ENCODE assay signal across 8 cellular contexts in genomic region chr13:102847272-102848234, GRCh38. TPM values are rescaled to one million over a fixed set of nuclear protein-coding genes. Genes with fewer than 3 reads are reported as not detected.
DNase-seq lines count a peak whose midpoint lies in the region; ATAC-seq, FAIRE-seq and TF ChIP-seq lines count a peak whose summit lies in the region.

No MANE protein-coding gene starts in this region.

- CTCF ChIA-PET in CD8-positive, alpha-beta memory T cell (lab: Charles Lee) = interaction anchor here (1.0 to 4.8 kb wide), 10 partner anchors 9 to 453 kb away, joined by 3 to 36 read pairs (median 5); partner anchors contain the start of gene TPP2

- H4K20me1 ChIP-seq in astrocyte (ENCODE audit: insufficient read depth, low read length) (peaks cover 22% of the 10 kb centered on the region), keratinocyte (ENCODE audit: control insufficient read depth, extremely low read depth, insufficient read depth, low read length) (no peaks in the 10 kb centered on the region)

- peaks cover 48 to 65% (median 61%) of the 10 kb centered on the region in 3 donors for H3K4me1 Mint-ChIP-seq in CD8-positive, alpha-beta memory T cell
- peaks cover 13% of the 10 kb centered on the region for H3K4me1 Mint-ChIP-seq in astrocyte (ENCODE audit: low read depth, unreplicated experiment)

- POLR2A ChIA-PET in CD8-positive, alpha-beta memory T cell (lab: Charles Lee) = interaction anchor here (2.0 to 4.7 kb wide), 4 partner anchors 48 to 256 kb away, joined by 17 to 171 read pairs (median 30); partner anchors contain the start of genes BIVM, POGLUT2, TEX30 and TPP2

- no peaks in the 10 kb centered on the region for H3K9me1 ChIP-seq in keratinocyte (ENCODE audit: control insufficient read depth, extremely low read depth, insufficient read depth, low read length)

- peak overlapping the region; percentile 91 to 99 (median 97) for H3K4me3 Mint-ChIP-seq in CD8-positive, alpha-beta memory T cell
- H3K4me3 Mint-ChIP-seq in astrocyte (ENCODE audit: unreplicated experiment) = peak overlapping the region; percentile 95

- dilution Hi-C loops in keratinocyte (cut with MboI; ENCODE audit: extremely low pct_ligation_motif_present, low sequenced_read_pairs) = no loop called here

- H3K27me3 ChIP-seq in CD8-positive, alpha-beta memory T cell (ENCODE audit: insufficient read depth, low read length, poor library complexity, severe bottlenecking) = no peaks in the 10 kb centered on the region
- H3K27me3 ChIP-seq in astrocyte (ENCODE audit: insufficient read depth, low read length) = no peaks in the 10 kb centered on the region
- H3K27me3 ChIP-seq in keratinocyte (ENCODE audit: control insufficient read depth, extremely low read depth, insufficient read depth, low read length) = no peaks in the 10 kb centered on the region
- no peaks in the 10 kb centered on the region for H3K27me3 ChIP-seq in stomach smooth muscle (ENCODE audit: control insufficient read depth in 1 of 2, insufficient read depth in 2 of 2, low read length in 2 of 2)

- FAIRE-seq in astrocyte (lab: Jason Lieb, UNC) = peak; percentile 9
- FAIRE-seq in keratinocyte (lab: Jason Lieb, UNC) = no peak

- H3K9me3 ChIP-seq in CD8-positive, alpha-beta memory T cell (ENCODE audit: low read length) = no peaks in the 10 kb centered on the region
- H3K9me3 ChIP-seq in astrocyte (ENCODE audit: insufficient read depth, low read depth, low read length) (no peaks in the 10 kb centered on the region), keratinocyte (ENCODE audit: control insufficient read depth, low read depth, low read length) (no peaks in the 10 kb centered on the region), stomach smooth muscle (ENCODE audit: control insufficient read depth in 2 of 2, low read length in 2 of 2) (no peaks in the 10 kb centered on the region)

- H3K36me3 Mint-ChIP-seq in CD8-positive, alpha-beta memory T cell = peaks cover 0 to 42% (median 5%) of the 10 kb centered on the region in 3 donors
- no peaks in the 10 kb centered on the region for H3K36me3 Mint-ChIP-seq in astrocyte (ENCODE audit: low read depth, unreplicated experiment)

- H2AFZ ChIP-seq in astrocyte (ENCODE audit: low read depth, low read length) (no peak overlapping the region), keratinocyte (ENCODE audit: control insufficient read depth, low read length) (peak overlapping the region; percentile 95)

- H3K9me3 Mint-ChIP-seq in CD8-positive, alpha-beta memory T cell = peaks cover 0 to 2% (median 0%) of the 10 kb centered on the region in 5 donors
- no peaks in the 10 kb centered on the region for H3K9me3 Mint-ChIP-seq in astrocyte (ENCODE audit: unreplicated experiment)

- DNase-seq in CD8-positive, alpha-beta memory T cell = peak in 2 of 5 donors; percentile 37 to 39
- peak; percentile 52 to 55 for DNase-seq in NCI-H526 (lab: John Stamatoyannopoulos, UW)
- peak; percentile 14 for DNase-seq in astrocyte (ENCODE audit: low read depth)
- no peak for DNase-seq in keratinocyte (ENCODE audit: low read depth, low spot score)
- DNase-seq in NCI-H524 treated with DMSO at 0.1 percent for 48 hours (lab: John Stamatoyannopoulos, UW) = no peak

- H3K4me2 ChIP-seq in astrocyte (ENCODE audit: low read length) = peak overlapping the region; percentile 85
- H3K4me2 ChIP-seq in keratinocyte (ENCODE audit: control insufficient read depth, extremely low read depth, insufficient read depth, low read depth, low read length) = peak overlapping the region; percentile 98

- H3K27ac ChIP-seq in CD8-positive, alpha-beta memory T cell (ENCODE audit: low read depth, low read length) = peak overlapping the region; percentile 99
- H3K27ac ChIP-seq in astrocyte (ENCODE audit: low read depth, low read length) (peak overlapping the region; percentile 94), keratinocyte (ENCODE audit: control insufficient read depth, insufficient read depth, low read length) (peak overlapping the region; percentile 88), stomach smooth muscle (ENCODE audit: low read length) (no peak overlapping the region)

- peaks cover 3% of the 10 kb centered on the region for H3K36me3 ChIP-seq in CD8-positive, alpha-beta memory T cell (ENCODE audit: insufficient read depth, low read length)
- H3K36me3 ChIP-seq in astrocyte (ENCODE audit: insufficient read depth, low read length) (peaks cover 2% of the 10 kb centered on the region), keratinocyte (ENCODE audit: control insufficient read depth in 2 of 2, extremely low read depth in 1 of 2, insufficient read depth in 2 of 2, low read length in 2 of 2) (peaks cover 4 to 6% of the 10 kb centered on the region in 2 experiments), stomach smooth muscle (ENCODE audit: control insufficient read depth in 2 of 2, insufficient read depth in 2 of 2, low read length in 2 of 2) (peaks cover 0 to 1% of the 10 kb centered on the region in 2 donors)

- H3K4me3 ChIP-seq in CD8-positive, alpha-beta memory T cell (ENCODE audit: low read length) = peak overlapping the region; percentile 97
- H3K4me3 ChIP-seq in astrocyte (ENCODE audit: insufficient read depth, low read depth, low read length) (peak overlapping the region; percentile 97), keratinocyte (ENCODE audit: control insufficient read depth in 2 of 3, extremely low read depth in 1 of 3, insufficient read depth in 2 of 3, low read depth in 1 of 3, low read length in 3 of 3) (peak overlapping the region; percentile 85 to 91 (median 88)), stomach smooth muscle (ENCODE audit: low read length in 2 of 2) (peak overlapping the region; percentile 90 to 99)

- peak overlapping the region; percentile 93 to 100 (median 99) for H3K27ac Mint-ChIP-seq in CD8-positive, alpha-beta memory T cell
- peak overlapping the region; percentile 97 for H3K27ac Mint-ChIP-seq in astrocyte (ENCODE audit: unreplicated experiment)

- H3K79me2 ChIP-seq in astrocyte (ENCODE audit: insufficient read depth, low read length) (peaks cover 50% of the 10 kb centered on the region), keratinocyte (ENCODE audit: control insufficient read depth, insufficient read depth, low read length) (peaks cover 43% of the 10 kb centered on the region)

- ATAC-seq in GM19351 (IDR thresholded peaks at IDR 0.05; ENCODE audit: unreplicated experiment) = peak; percentile 15
- no peak for ATAC-seq in HG03469 (IDR thresholded peaks at IDR 0.05; ENCODE audit: unreplicated experiment)

- peaks cover 0 to 5% of the 10 kb centered on the region in 2 donors for H3K27me3 Mint-ChIP-seq in CD8-positive, alpha-beta memory T cell
- H3K27me3 Mint-ChIP-seq in astrocyte (ENCODE audit: low read depth, unreplicated experiment) = no peaks in the 10 kb centered on the region

- TF ChIP-seq CTCF in astrocyte (IDR thresholded peaks at IDR 0.05; ENCODE audit: insufficient read depth, low read depth, low read length) (peak; percentile 79), keratinocyte (optimal IDR thresholded peaks at IDR 0.05 in 1 of 3, IDR thresholded peaks at IDR 0.05 in 1 of 3, conservative IDR thresholded peaks at IDR 0.05 in 1 of 3; ENCODE audit: extremely low read depth in 1 of 3, insufficient read depth in 2 of 3, low read length in 3 of 3) (peak in 2 of 3 experiments; percentile 49 to 59)

- H3K4me1 ChIP-seq in CD8-positive, alpha-beta memory T cell (ENCODE audit: insufficient read depth, low read length) = peaks cover 43% of the 10 kb centered on the region
- H3K4me1 ChIP-seq in astrocyte (ENCODE audit: insufficient read depth, low read length) = peaks cover 3% of the 10 kb centered on the region
- H3K4me1 ChIP-seq in keratinocyte (ENCODE audit: control insufficient read depth, extremely low read depth, insufficient read depth, low read length) = peaks cover 11% of the 10 kb centered on the region
- H3K4me1 ChIP-seq in stomach smooth muscle (ENCODE audit: control insufficient read depth, insufficient read depth, low read length) = peaks cover 10% of the 10 kb centered on the region

- H3K9ac ChIP-seq in astrocyte (ENCODE audit: low read length) (peak overlapping the region; percentile 92), keratinocyte (ENCODE audit: control insufficient read depth, extremely low read depth, insufficient read depth, low read length) (peak overlapping the region; percentile 92), stomach smooth muscle (ENCODE audit: low read length in 2 of 2) (peak overlapping the region; percentile 89 to 97)

RNA-seq across cellular contexts. Expression of gene ERCC5, which starts 1.7 kb away (rescaled TPM):
- total RNA-seq in CD8-positive, alpha-beta memory T cell = 10 to 100 TPM; 48.0 to 48.8 TPM
- 60.3 TPM for polyA plus RNA-seq in CD8-positive, alpha-beta memory T cell
- total RNA-seq in astrocyte = 42.9 and 51.4 TPM in 2 replicates
- polyA plus RNA-seq in keratinocyte = 27.0 to 40.3 TPM (median 35.4 TPM) in 3 replicates
- 60.6 TPM for polyA plus RNA-seq in keratinocyte (2011; ENCODE audit: low read depth)
- polyA plus RNA-seq in keratinocyte (2011; cell fraction: cytosol; rRNA removed) = 24.6 and 28.1 TPM in 2 replicates
- 55.0 and 88.2 TPM in 2 replicates for polyA plus RNA-seq in keratinocyte (2011; cell fraction: nucleus; rRNA removed)
- polyA plus RNA-seq in keratinocyte (2012; ENCODE audit: low replicate concordance) = 29.5 and 40.7 TPM in 2 replicates
- 16.1 to 42.6 TPM (median 24.0 TPM) in 3 replicates for polyA minus RNA-seq in keratinocyte
- 14.2 TPM for polyA minus RNA-seq in keratinocyte (2011; cell fraction: cytosol; rRNA and poly(A)+ RNA removed)
- polyA minus RNA-seq in keratinocyte (2011; cell fraction: nucleus; rRNA and poly(A)+ RNA removed) = 25.0 and 40.4 TPM in 2 replicates

RNA-seq across cellular contexts. Expression of gene BIVM, which starts 48.6 kb away (rescaled TPM):
- total RNA-seq in CD8-positive, alpha-beta memory T cell = 10 to 100 TPM; 14.6 to 16.0 TPM
- polyA plus RNA-seq in CD8-positive, alpha-beta memory T cell = 14.2 TPM
- total RNA-seq in astrocyte = 13.3 and 18.7 TPM in 2 replicates
- polyA plus RNA-seq in keratinocyte = 11.8 to 20.7 TPM (median 13.2 TPM) in 3 replicates
- polyA plus RNA-seq in keratinocyte (2011; ENCODE audit: low read depth) = 6.9 TPM
- 9.3 and 15.1 TPM in 2 replicates for polyA plus RNA-seq in keratinocyte (2011; cell fraction: cytosol; rRNA removed)
- polyA plus RNA-seq in keratinocyte (2011; cell fraction: nucleus; rRNA removed) = 22.4 and 25.3 TPM in 2 replicates
- 5.4 and 9.9 TPM in 2 replicates for polyA plus RNA-seq in keratinocyte (2012; ENCODE audit: low replicate concordance)
- 1.1 to 9.2 TPM (median 4.3 TPM) in 3 replicates for polyA minus RNA-seq in keratinocyte
- 7.9 TPM for polyA minus RNA-seq in keratinocyte (2011; cell fraction: cytosol; rRNA and poly(A)+ RNA removed)
- 5.8 and 14.2 TPM in 2 replicates for polyA minus RNA-seq in keratinocyte (2011; cell fraction: nucleus; rRNA and poly(A)+ RNA removed)

RNA-seq across cellular contexts. Expression of gene POGLUT2, which starts 48.8 kb away (rescaled TPM):
- 10 to 100 TPM; 13.5 to 15.8 TPM for total RNA-seq in CD8-positive, alpha-beta memory T cell
- 2.5 TPM for polyA plus RNA-seq in CD8-positive, alpha-beta memory T cell
- total RNA-seq in astrocyte = 15.1 and 16.8 TPM in 2 replicates
- 5.5 to 8.8 TPM (median 6.4 TPM) in 3 replicates for polyA plus RNA-seq in keratinocyte
- 6.0 TPM for polyA plus RNA-seq in keratinocyte (2011; ENCODE audit: low read depth)
- polyA plus RNA-seq in keratinocyte (2011; cell fraction: cytosol; rRNA removed) = 2.2 and 3.9 TPM in 2 replicates
- polyA plus RNA-seq in keratinocyte (2011; cell fraction: nucleus; rRNA removed) = 8.3 and 11.4 TPM in 2 replicates
- polyA plus RNA-seq in keratinocyte (2012; ENCODE audit: low replicate concordance) = 3.4 and 4.8 TPM in 2 replicates
- polyA minus RNA-seq in keratinocyte = 1.6 to 4.0 TPM (median 1.7 TPM) in 3 replicates
- polyA minus RNA-seq in keratinocyte (2011; cell fraction: cytosol; rRNA and poly(A)+ RNA removed) = 1.9 TPM
- 5.2 and 6.3 TPM in 2 replicates for polyA minus RNA-seq in keratinocyte (2011; cell fraction: nucleus; rRNA and poly(A)+ RNA removed)

Comparison
In these comparisons a context has a peak if more than half of its experiments do, and no peak if none do; other contexts are left out.
1. DNase-seq: peak in NCI-H526 (2 of 2) and astrocyte (single experiment); none in keratinocyte (single experiment) and NCI-H524 treated with DMSO at 0.1 percent for 48 hours (single experiment).
2. Peak in every context shown above with its lines, with median percentiles within 50 percentile points of each other: H3K4me3 ChIP-seq and H3K9ac ChIP-seq.